Comparison of ENCODE assay signal across 25 cellular contexts in the genomic region with DNA sequence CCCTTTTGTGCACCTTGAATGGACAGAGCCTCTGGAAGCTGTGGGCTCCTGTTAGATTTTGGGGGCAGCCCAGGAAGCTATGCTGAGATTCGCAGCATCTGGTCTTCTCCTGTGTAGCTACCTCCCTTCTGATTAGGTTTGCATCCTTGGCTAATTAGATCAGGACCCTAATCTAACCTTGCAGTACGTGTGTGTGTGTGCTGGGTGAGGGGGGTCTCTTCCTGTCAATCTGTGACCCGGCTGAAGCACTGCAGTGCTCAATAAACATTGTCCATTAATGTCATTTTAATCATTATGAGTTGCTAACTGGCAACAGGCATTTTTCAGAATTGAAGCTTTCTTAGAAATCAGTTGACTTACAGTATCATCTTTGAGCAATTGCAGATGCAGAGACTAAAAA.
"Had no signal": no experiment of that assay in that cellular context is flagged by ENCODE, and none has a peak within 500 bp of the region (broad histone marks: within the 10 kb centered on the region; RNA-seq: fewer than 3 reads in every experiment).

No MANE protein-coding gene starts in this region.

- H3K27ac ChIP-seq: ascending aorta, cardiac muscle cell had no signal

- H3K4me3 ChIP-seq: ascending aorta, cardiac muscle cell had no signal

- ATAC-seq: activated CD8-positive, alpha-beta memory T cell treated with anti-CD3 and anti-CD28 coated beads, Interleukin-2, amount 10 ng/mL, durations not matched to agents 7 days and 5 days; activated CD8-positive, alpha-beta T cell treated with anti-CD3 and anti-CD28 coated beads, Interleukin-2, amount 10 ng/mL, durations not matched to agents 7 days and 5 days; activated naive CD8-positive, alpha-beta T cell treated with anti-CD3 and anti-CD28 coated beads, Interleukin-2, amount 50 U/mL, for 24 hours had no signal

- DNase-seq: activated B cell treated with CpG ODN at 0.5 μM for 24 hours; activated CD4-positive, alpha-beta memory T cell treated with anti-CD3 and anti-CD28 coated beads, Interleukin-2, amount 10 ng/mL, durations not matched to agents 7 days and 5 days; activated CD4-positive, alpha-beta T cell treated with anti-CD3 and anti-CD28 coated beads for 4 hours; activated CD4-positive, alpha-beta T cell treated with anti-CD3 and anti-CD28 coated beads, Interleukin-2, amount 10 ng/mL, durations not matched to agents 24 days and 14 days; activated CD4-positive, alpha-beta T cell treated with anti-CD3 and anti-CD28 coated beads, Interleukin-2, amount 50 U/mL, for 1 hour; activated CD4-positive, alpha-beta T cell treated with anti-CD3 and anti-CD28 coated beads, Interleukin-2, amount 50 U/mL, for 4 hours; activated CD4-positive, CD25-positive, alpha-beta regulatory T cell treated with anti-CD3 and anti-CD28 coated beads, Interleukin-2, amount 50 U/mL, for 72 hours; activated CD8-positive, alpha-beta memory T cell treated with anti-CD3 and anti-CD28 coated beads for 24 hours; activated CD8-positive, alpha-beta memory T cell treated with anti-CD3 and anti-CD28 coated beads, Interleukin-2, amount 10 ng/mL, durations not matched to agents 7 days and 5 days; activated CD8-positive, alpha-beta memory T cell treated with anti-CD3 and anti-CD28 coated beads, Interleukin-2, amount 50 U/mL, for 48 hours; activated CD8-positive, alpha-beta T cell treated with anti-CD3 and anti-CD28 coated beads, Interleukin-2, amount 10 ng/mL, durations not matched to agents 7 days and 5 days; activated effector memory CD4-positive, alpha-beta T cell treated with Interleukin-2 at 50 U/mL for 16 hours; activated gamma-delta T cell; activated naive CD4-positive, alpha-beta T cell treated with anti-CD3 and anti-CD28 coated beads, Interleukin-2, amount 10 ng/mL, durations not matched to agents 7 days and 5 days; activated naive CD4-positive, alpha-beta T cell treated with Interleukin-2 at 50 U/mL for 16 hours; activated naive CD8-positive, alpha-beta T cell treated with anti-CD3 and anti-CD28 coated beads, Interleukin-2, amount 10 ng/mL, durations not matched to agents 7 days and 5 days; activated naive CD8-positive, alpha-beta T cell treated with anti-CD3 and anti-CD28 coated beads, Interleukin-2, amount 50 U/mL, for 24 hours; activated T-cell treated with anti-CD3 and anti-CD28 coated beads, Interleukin-2, amount 50 U/mL, for 24 hours; activated T-cell treated with anti-CD3 and anti-CD28 coated beads, Interleukin-2, amount 50 U/mL, for 48 hours; amygdala; anterior cingulate cortex; T-helper 2 cell; T-helper 9 cell had no signal

- H3K27me3 ChIP-seq: ascending aorta, cardiac muscle cell had no signal

- H3K4me1 ChIP-seq: ascending aorta had no signal

- H3K9me3 ChIP-seq: ascending aorta had no signal

- H3K36me3 ChIP-seq: ascending aorta, cardiac muscle cell had no signal
